8 cellular contexts compared by ENCODE assay signal in the genomic region with DNA sequence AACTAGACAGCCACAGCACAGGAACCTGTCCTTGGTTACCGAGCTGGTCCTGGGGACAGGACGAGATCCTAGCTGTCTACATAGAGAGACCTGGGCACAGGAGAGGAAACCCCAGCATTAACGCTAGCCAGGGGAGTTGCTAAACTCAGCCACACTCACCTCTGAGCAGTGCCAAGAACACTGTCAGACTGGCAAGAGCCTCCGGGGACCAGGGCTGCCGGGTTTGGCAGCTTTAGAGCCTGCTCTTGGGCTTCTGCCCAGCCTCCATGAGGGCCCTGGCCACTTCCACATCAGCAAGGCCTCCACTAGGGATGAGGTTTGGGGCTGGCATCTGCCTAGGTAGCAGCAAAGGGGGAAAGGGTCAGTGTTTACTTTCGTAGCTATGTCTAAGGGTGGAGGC. TPM values are rescaled to one million over a fixed set of nuclear protein-coding genes. Genes with fewer than 3 reads are reported as not detected.
A peak's percentile ranks its signal among the peaks of the same experiment; 100 is the strongest.
DNase-seq lines count a peak whose midpoint lies in the region; ATAC-seq and TF ChIP-seq lines count a peak whose summit lies in the region.

No MANE protein-coding gene starts in this region.

- no peak for TF ChIP-seq CTCF in gastrocnemius medialis (IDR thresholded peaks at IDR 0.05 in 4 of 5, conservative IDR thresholded peaks at IDR 0.05 in 1 of 5)

- peak overlapping the region; percentile 98 for H3K27ac Mint-ChIP-seq in activated CD8-positive, alpha-beta T cell treated with anti-CD3 and anti-CD28 coated beads, Interleukin-2, amount 10 ng/mL, durations not matched to agents 7 days and 5 days

- in situ Hi-C loops in gastrocnemius medialis (cut with MboI; ENCODE audit: low sequenced_read_pairs in 4 of 4), result loop anchor here in 3 of 4 donors (25.0 kb wide), 1 partner anchor 377 kb away; the partner anchor contains the start of genes BCS1L (in 3 of the 3), RNF25 (in 3 of the 3), STK36 (in 3 of the 3) and ZNF142 (in 3 of the 3)

- peaks cover 20% of the 10 kb centered on the region for H3K36me3 Mint-ChIP-seq in activated CD8-positive, alpha-beta T cell treated with anti-CD3 and anti-CD28 coated beads, Interleukin-2, amount 10 ng/mL, durations not matched to agents 7 days and 5 days (ENCODE audit: low read depth)

- no peaks in the 10 kb centered on the region for H3K9me3 Mint-ChIP-seq in activated CD8-positive, alpha-beta T cell treated with anti-CD3 and anti-CD28 coated beads, Interleukin-2, amount 10 ng/mL, durations not matched to agents 7 days and 5 days (ENCODE audit: insufficient read depth)

- H3K4me3 Mint-ChIP-seq in activated CD8-positive, alpha-beta T cell treated with anti-CD3 and anti-CD28 coated beads, Interleukin-2, amount 10 ng/mL, durations not matched to agents 7 days and 5 days, result peak overlapping the region; percentile 91

- ATAC-seq in activated CD8-positive, alpha-beta T cell treated with anti-CD3 and anti-CD28 coated beads, Interleukin-2, amount 10 ng/mL, durations not matched to agents 7 days and 5 days, result no peak
- ATAC-seq in gastrocnemius medialis (peak; percentile 48 to 55), HG03520 (IDR thresholded peaks at IDR 0.05; ENCODE audit: unreplicated experiment) (no peak)

- H3K4me1 Mint-ChIP-seq in activated CD8-positive, alpha-beta T cell treated with anti-CD3 and anti-CD28 coated beads, Interleukin-2, amount 10 ng/mL, durations not matched to agents 7 days and 5 days (ENCODE audit: low read depth), result peaks cover 70% of the 10 kb centered on the region

- TF ChIP-seq POLR2A in gastrocnemius medialis (IDR thresholded peaks at IDR 0.05), result peak; percentile 43 to 49

- H3K9me3 ChIP-seq in gastrocnemius medialis, result no peaks in the 10 kb centered on the region

- peak overlapping the region; percentile 93 to 100 (median 98) for H3K27ac ChIP-seq in gastrocnemius medialis

- intact Hi-C loops in gastrocnemius medialis (cut with DNase I; ENCODE audit: low total_unique reads), result loop anchor here (2.0 to 10.0 kb wide), 5 partner anchors 15 to 1601 kb away; partner anchors contain the start of genes AAMP, DNAJB2 and PNKD

- H3K27me3 Mint-ChIP-seq in activated CD8-positive, alpha-beta T cell treated with anti-CD3 and anti-CD28 coated beads, Interleukin-2, amount 10 ng/mL, durations not matched to agents 7 days and 5 days (ENCODE audit: low read depth), result no peaks in the 10 kb centered on the region

- DNase-seq in H7 (peak; percentile 22), glomerular visceral epithelial cell (ENCODE audit: extremely low spot score) (peak; percentile 21), gastrocnemius medialis (peak; percentile 77 to 92), NOMO-1 (lab: John Stamatoyannopoulos, UW; ENCODE audit: unreplicated experiment in 2 of 2) (no peak), NCI-H146 (lab: John Stamatoyannopoulos, UW) (no peak)
- no peak for DNase-seq in activated CD8-positive, alpha-beta T cell treated with anti-CD3 and anti-CD28 coated beads, Interleukin-2, amount 10 ng/mL, durations not matched to agents 7 days and 5 days
- no peak for DNase-seq in activated CD4-positive, alpha-beta T cell treated with anti-CD3 and anti-CD28 coated beads, Interleukin-2, amount 50 U/mL, for 4 hours

- H3K27me3 ChIP-seq in H7 (ENCODE audit: control insufficient read depth, insufficient read depth, low read length) (no peaks in the 10 kb centered on the region), gastrocnemius medialis (no peaks in the 10 kb centered on the region)

- POLR2A ChIA-PET in activated CD8-positive, alpha-beta T cell treated with anti-CD3 and anti-CD28 coated beads, Interleukin-2, amount 10 ng/mL, durations not matched to agents 7 days and 5 days (lab: Charles Lee), result interaction anchor here (0.9 to 3.4 kb wide), 5 partner anchors 9 to 111 kb away, joined by 3 to 23 read pairs (median 15); partner anchors contain the start of genes AAMP and PNKD

- peaks cover 90 to 97% of the 10 kb centered on the region in 2 donors for H3K4me1 ChIP-seq in gastrocnemius medialis

- H3K36me3 ChIP-seq in H7 (replicated peaks; ENCODE audit: control insufficient read depth, insufficient read depth, low read length), result no peaks in the 10 kb centered on the region
- H3K36me3 ChIP-seq in gastrocnemius medialis, result peaks cover 0 to 12% of the 10 kb centered on the region in 2 donors

- CTCF ChIA-PET in activated CD8-positive, alpha-beta T cell treated with anti-CD3 and anti-CD28 coated beads, Interleukin-2, amount 10 ng/mL, durations not matched to agents 7 days and 5 days (lab: Charles Lee), result interaction anchor here (0.7 to 7.0 kb wide), 9 partner anchors 8 to 613 kb away, joined by 3 to 158 read pairs (median 4); partner anchors contain the start of genes AAMP and PNKD

- no peak overlapping the region for H3K4me3 ChIP-seq in H7 (ENCODE audit: insufficient read depth, low read depth, low read length)
- peak overlapping the region; percentile 59 to 70 (median 61) for H3K4me3 ChIP-seq in gastrocnemius medialis

RNA-seq across cellular contexts. Expression of gene TMBIM1, which starts 6.7 kb away (rescaled TPM):
- total RNA-seq in H7 (2014; rRNA removed; shearing (Covaris generic)), result 34.1 and 35.6 TPM in 2 replicates
- 10 to 100 TPM; 52.9 to 58.9 TPM for total RNA-seq in activated CD8-positive, alpha-beta T cell treated with anti-CD3 and anti-CD28 coated beads, Interleukin-2, amount 10 ng/mL, durations not matched to agents 7 days and 5 days
- total RNA-seq in gastrocnemius medialis, result 100 to 1,000 TPM; 142 to 296 (median 215) TPM

RNA-seq across cellular contexts. Expression of gene PNKD, which starts 15.3 kb away (rescaled TPM):
- 46.5 and 61.3 TPM in 2 replicates for total RNA-seq in H7 (2014; rRNA removed; shearing (Covaris generic))
- total RNA-seq in activated CD8-positive, alpha-beta T cell treated with anti-CD3 and anti-CD28 coated beads, Interleukin-2, amount 10 ng/mL, durations not matched to agents 7 days and 5 days, result 10 to 100 TPM; 36.7 to 37.6 TPM
- total RNA-seq in gastrocnemius medialis, result 10 to 100 TPM; 20.1 to 35.8 (median 31.9) TPM

RNA-seq across cellular contexts. Expression of gene AAMP, which starts 15.7 kb away (rescaled TPM):
- total RNA-seq in H7 (2014; rRNA removed; shearing (Covaris generic)), result 139 and 141 TPM in 2 replicates
- total RNA-seq in activated CD8-positive, alpha-beta T cell treated with anti-CD3 and anti-CD28 coated beads, Interleukin-2, amount 10 ng/mL, durations not matched to agents 7 days and 5 days, result 10 to 100 TPM; 52.6 to 56.2 TPM
- 100 to 1,000 TPM in 1 of 4 donors, 10 to 100 TPM in 3; 87.1 to 134 (median 96.0) TPM for total RNA-seq in gastrocnemius medialis

RNA-seq across cellular contexts. Expression of gene GPBAR1, which starts 24.8 kb away (rescaled TPM):
- total RNA-seq in H7 (2014; rRNA removed; shearing (Covaris generic)), result 0.11 TPM in 1 of 2 replicates, not detected in the other
- total RNA-seq in activated CD8-positive, alpha-beta T cell treated with anti-CD3 and anti-CD28 coated beads, Interleukin-2, amount 10 ng/mL, durations not matched to agents 7 days and 5 days, result under 1 TPM; 0.97 TPM
- under 1 TPM in 1 of 4 donors, not detected in 3; 0.93 TPM for total RNA-seq in gastrocnemius medialis

Comparison
In these comparisons a context has a peak if more than half of its experiments do, and no peak if none do; other contexts are left out.
1. DNase-seq: peak in H7 (single experiment), glomerular visceral epithelial cell (single experiment) and gastrocnemius medialis (2 of 2); none in activated CD8-positive, alpha-beta T cell treated with anti-CD3 and anti-CD28 coated beads, Interleukin-2, amount 10 ng/mL, durations not matched to agents 7 days and 5 days (single experiment), NOMO-1 (0 of 2), NCI-H146 (single experiment) and activated CD4-positive, alpha-beta T cell treated with anti-CD3 and anti-CD28 coated beads, Interleukin-2, amount 50 U/mL, for 4 hours (0 of 2).
2. ATAC-seq: peak in gastrocnemius medialis (2 of 2); none in activated CD8-positive, alpha-beta T cell treated with anti-CD3 and anti-CD28 coated beads, Interleukin-2, amount 10 ng/mL, durations not matched to agents 7 days and 5 days (single experiment) and HG03520 (single experiment).